24 cellular contexts compared by ENCODE assay signal in the genomic region with DNA sequence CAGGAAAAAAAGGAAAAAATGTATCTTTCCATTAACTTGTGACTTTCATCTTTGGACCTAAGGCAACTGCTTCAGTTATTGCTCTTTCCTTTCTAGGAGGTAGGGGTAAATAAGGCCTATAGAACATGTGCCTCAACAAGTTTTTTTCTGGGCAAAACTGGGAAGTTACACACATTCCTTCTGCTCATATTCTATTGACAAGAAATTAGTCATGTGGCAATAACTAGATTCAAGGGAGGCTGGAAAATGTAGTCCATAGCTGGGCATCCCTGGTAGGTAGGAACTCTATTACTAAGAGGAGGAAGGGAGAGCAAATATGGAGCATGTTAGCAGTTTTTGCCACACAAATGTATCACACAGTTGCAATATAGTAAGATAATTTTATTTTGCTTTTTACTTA.
"Had no signal": no experiment of that assay in that cellular context is flagged by ENCODE, and none has a peak within 500 bp of the region (broad histone marks: within the 10 kb centered on the region; RNA-seq: fewer than 3 reads in every experiment).

No MANE protein-coding gene starts in this region.

- H3K27ac Mint-ChIP-seq: activated CD4-positive, alpha-beta memory T cell treated with anti-CD3 and anti-CD28 coated beads, Interleukin-2, amount 10 ng/mL, durations not matched to agents 7 days and 5 days; activated CD4-positive, alpha-beta T cell treated with anti-CD3 and anti-CD28 coated beads, Interleukin-2, amount 10 ng/mL, durations not matched to agents 7 days and 5 days; activated CD8-positive, alpha-beta memory T cell treated with anti-CD3 and anti-CD28 coated beads, Interleukin-2, amount 10 ng/mL, durations not matched to agents 7 days and 5 days; activated naive CD8-positive, alpha-beta T cell; activated T-cell treated with anti-CD3 and anti-CD28 coated beads, Interleukin-2, amount 50 U/mL, for 72 hours had no signal

- DNase-seq: activated CD4-positive, alpha-beta memory T cell treated with anti-CD3 and anti-CD28 coated beads, Interleukin-2, amount 10 ng/mL, durations not matched to agents 7 days and 5 days; activated CD4-positive, alpha-beta T cell treated with anti-CD3 and anti-CD28 coated beads for 1 hour; activated CD4-positive, alpha-beta T cell treated with anti-CD3 and anti-CD28 coated beads, Interleukin-2, amount 10 ng/mL, durations not matched to agents 7 days and 5 days; activated CD8-positive, alpha-beta memory T cell treated with anti-CD3 and anti-CD28 coated beads, Interleukin-2, amount 10 ng/mL, durations not matched to agents 7 days and 5 days; activated naive CD4-positive, alpha-beta T cell treated with Interleukin-2 at 50 U/mL for 16 hours; activated T-cell treated with anti-CD3 and anti-CD28 coated beads, Interleukin-2, amount 50 U/mL, for 72 hours; anterior cingulate cortex; body of pancreas; dorsolateral prefrontal cortex; effector memory CD8-positive, alpha-beta T cell; foreskin fibroblast; heart right ventricle; kidney glomerular epithelial cell; left lung; lower lobe of right lung; right lobe of liver; stimulated activated CD4-positive, alpha-beta T cell treated with anti-CD3 and anti-CD28 coated beads, Interleukin-2, amount 100 ng/mL, for 48 hours; stimulated activated naive CD8-positive, alpha-beta T cell treated with anti-CD3 and anti-CD28 coated beads, Interleukin-15, Interleukin-2, amounts not matched to agents 100 U/mL and 50 U/mL, for 24 hours; T-helper 2 cell; testis; transverse colon had no signal

- H3K27ac ChIP-seq: body of pancreas, coronary artery, left lung, lower lobe of right lung, right lobe of liver, testis, transverse colon had no signal

- H3K27me3 Mint-ChIP-seq: activated CD4-positive, alpha-beta memory T cell treated with anti-CD3 and anti-CD28 coated beads, Interleukin-2, amount 10 ng/mL, durations not matched to agents 7 days and 5 days; activated CD8-positive, alpha-beta memory T cell treated with anti-CD3 and anti-CD28 coated beads, Interleukin-2, amount 10 ng/mL, durations not matched to agents 7 days and 5 days; activated naive CD8-positive, alpha-beta T cell; effector memory CD8-positive, alpha-beta T cell; natural killer cell treated with Interleukin-12 subunit alpha and Interleukin-12 subunit beta and Interleukin-15 and Interleukin-18, amount 100 ng/mL, for 72 hours had no signal

- ATAC-seq: activated CD8-positive, alpha-beta memory T cell treated with anti-CD3 and anti-CD28 coated beads, Interleukin-2, amount 10 ng/mL, durations not matched to agents 7 days and 5 days; activated T-cell treated with anti-CD3 and anti-CD28 coated beads, Interleukin-2, amount 50 U/mL, for 72 hours; effector memory CD8-positive, alpha-beta T cell; heart right ventricle; left lung; lower lobe of right lung; natural killer cell treated with Interleukin-12 subunit alpha and Interleukin-12 subunit beta and Interleukin-15 and Interleukin-18, amount 100 ng/mL, for 72 hours; right lobe of liver; stimulated activated naive CD8-positive, alpha-beta T cell treated with anti-CD3 and anti-CD28 coated beads, Interleukin-15, Interleukin-2, amounts not matched to agents 100 U/mL and 50 U/mL, for 24 hours had no signal

- H3K4me3 Mint-ChIP-seq: activated CD4-positive, alpha-beta memory T cell treated with anti-CD3 and anti-CD28 coated beads, Interleukin-2, amount 10 ng/mL, durations not matched to agents 7 days and 5 days; activated CD4-positive, alpha-beta T cell treated with anti-CD3 and anti-CD28 coated beads, Interleukin-2, amount 10 ng/mL, durations not matched to agents 7 days and 5 days; activated CD8-positive, alpha-beta memory T cell treated with anti-CD3 and anti-CD28 coated beads, Interleukin-2, amount 10 ng/mL, durations not matched to agents 7 days and 5 days; activated naive CD8-positive, alpha-beta T cell; activated T-cell treated with anti-CD3 and anti-CD28 coated beads, Interleukin-2, amount 50 U/mL, for 72 hours; effector memory CD8-positive, alpha-beta T cell; natural killer cell treated with Interleukin-12 subunit alpha and Interleukin-12 subunit beta and Interleukin-15 and Interleukin-18, amount 100 ng/mL, for 72 hours had no signal

- H3K9me3 ChIP-seq: body of pancreas, testis had no signal
